In genomic region chr6:118893095-118893881, GRCh38 we compare ENCODE assay signal across 1 cellular context.
TF ChIP-seq lines count a peak whose summit lies in the region.

No MANE protein-coding gene starts in this region.

TF ChIP-seq in K562, 482 proteins besides CTCF, POLR2A, EP300 and RAD21 (continued from another document and continues in another):
- TF ChIP-seq, protein P1, sequence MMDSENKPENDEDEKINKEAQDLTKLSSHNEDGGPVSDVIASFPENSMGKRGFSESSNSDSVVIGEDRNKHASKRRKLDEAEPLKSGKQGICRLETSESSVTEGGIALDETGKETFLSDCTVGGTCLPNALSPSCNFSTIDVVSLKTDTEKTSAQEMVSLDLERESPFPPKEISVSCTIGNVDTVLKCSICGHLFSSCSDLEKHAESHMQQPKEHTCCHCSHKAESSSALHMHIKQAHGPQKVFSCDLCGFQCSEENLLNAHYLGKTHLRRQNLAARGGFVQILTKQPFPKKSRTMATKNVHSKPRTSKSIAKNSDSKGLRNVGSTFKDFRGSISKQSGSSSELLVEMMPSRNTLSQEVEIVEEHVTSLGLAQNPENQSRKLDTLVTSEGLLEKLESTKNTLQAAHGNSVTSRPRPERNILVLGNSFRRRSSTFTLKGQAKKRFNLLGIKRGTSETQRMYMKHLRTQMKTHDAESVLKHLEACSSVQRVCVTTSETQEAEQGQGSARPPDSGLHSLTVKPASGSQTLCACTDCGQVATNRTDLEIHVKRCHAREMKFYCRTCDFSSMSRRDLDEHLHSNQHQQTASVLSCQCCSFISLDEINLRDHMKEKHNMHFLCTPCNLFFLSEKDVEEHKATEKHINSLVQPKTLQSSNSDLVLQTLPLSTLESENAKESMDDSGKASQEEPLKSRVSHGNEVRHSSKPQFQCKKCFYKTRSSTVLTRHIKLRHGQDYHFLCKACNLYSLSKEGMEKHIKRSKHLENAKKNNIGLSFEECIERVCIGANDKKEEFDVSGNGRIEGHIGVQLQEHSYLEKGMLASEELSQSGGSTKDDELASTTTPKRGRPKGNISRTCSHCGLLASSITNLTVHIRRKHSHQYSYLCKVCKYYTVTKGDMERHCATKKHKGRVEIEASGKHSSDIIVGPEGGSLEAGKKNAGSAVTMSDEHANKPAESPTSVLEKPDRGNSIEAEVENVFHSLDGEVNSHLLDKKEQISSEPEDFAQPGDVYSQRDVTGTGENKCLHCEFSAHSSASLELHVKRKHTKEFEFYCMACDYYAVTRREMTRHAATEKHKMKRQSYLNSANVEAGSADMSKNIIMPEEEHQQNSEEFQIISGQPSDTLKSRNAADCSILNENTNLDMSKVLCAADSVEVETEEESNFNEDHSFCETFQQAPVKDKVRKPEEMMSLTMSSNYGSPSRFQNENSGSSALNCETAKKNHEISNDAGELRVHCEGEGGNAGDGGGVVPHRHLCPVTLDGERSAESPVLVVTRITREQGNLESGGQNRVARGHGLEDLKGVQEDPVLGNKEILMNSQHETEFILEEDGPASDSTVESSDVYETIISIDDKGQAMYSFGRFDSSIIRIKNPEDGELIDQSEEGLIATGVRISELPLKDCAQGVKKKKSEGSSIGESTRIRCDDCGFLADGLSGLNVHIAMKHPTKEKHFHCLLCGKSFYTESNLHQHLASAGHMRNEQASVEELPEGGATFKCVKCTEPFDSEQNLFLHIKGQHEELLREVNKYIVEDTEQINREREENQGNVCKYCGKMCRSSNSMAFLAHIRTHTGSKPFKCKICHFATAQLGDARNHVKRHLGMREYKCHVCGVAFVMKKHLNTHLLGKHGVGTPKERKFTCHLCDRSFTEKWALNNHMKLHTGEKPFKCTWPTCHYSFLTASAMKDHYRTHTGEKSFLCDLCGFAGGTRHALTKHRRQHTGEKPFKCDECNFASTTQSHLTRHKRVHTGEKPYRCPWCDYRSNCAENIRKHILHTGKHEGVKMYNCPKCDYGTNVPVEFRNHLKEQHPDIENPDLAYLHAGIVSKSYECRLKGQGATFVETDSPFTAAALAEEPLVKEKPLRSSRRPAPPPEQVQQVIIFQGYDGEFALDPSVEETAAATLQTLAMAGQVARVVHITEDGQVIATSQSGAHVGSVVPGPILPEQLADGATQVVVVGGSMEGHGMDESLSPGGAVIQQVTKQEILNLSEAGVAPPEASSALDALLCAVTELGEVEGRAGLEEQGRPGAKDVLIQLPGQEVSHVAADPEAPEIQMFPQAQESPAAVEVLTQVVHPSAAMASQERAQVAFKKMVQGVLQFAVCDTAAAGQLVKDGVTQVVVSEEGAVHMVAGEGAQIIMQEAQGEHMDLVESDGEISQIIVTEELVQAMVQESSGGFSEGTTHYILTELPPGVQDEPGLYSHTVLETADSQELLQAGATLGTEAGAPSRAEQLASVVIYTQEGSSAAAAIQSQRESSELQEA (IDR thresholded peaks at IDR 0.05; ENCODE audit: low read depth), result no peak
- no peak for TF ChIP-seq CHCHD3 (CRISPR knock-in tag; IDR thresholded peaks at IDR 0.05)
- 0 out of 2 replicates have a peak, but pooled peaks have one; percentile 5 for TF ChIP-seq STAT5A (IDR thresholded peaks at IDR 0.05; ENCODE audit: borderline replicate concordance, low read length)
- TF ChIP-seq ATF1 (CRISPR knock-in tag; IDR thresholded peaks at IDR 0.05), result no peak
- TF ChIP-seq ATF1 (tag; IDR thresholded peaks at IDR 0.05), result peak; percentile 40; the same call in 1 of the 2 replicates
- no peak for TF ChIP-seq THRAP3 (IDR thresholded peaks at IDR 0.05; ENCODE audit: borderline replicate concordance)
- TF ChIP-seq NFIC (IDR thresholded peaks at IDR 0.05), result no peak
- TF ChIP-seq RNF2 (IDR thresholded peaks at IDR 0.05), result no peak
- TF ChIP-seq DACH1 (IDR thresholded peaks at IDR 0.05; ENCODE audit: partially characterized antibody), result no peak
- TF ChIP-seq ZFP36 (IDR thresholded peaks at IDR 0.05; ENCODE audit: low read depth, low read length, partially characterized antibody), result no peak
- no peak for TF ChIP-seq ZZZ3 (IDR thresholded peaks at IDR 0.05)
- TF ChIP-seq SMARCA5 (IDR thresholded peaks at IDR 0.05), result 0 out of 2 replicates have a peak, but pooled peaks have one; percentile 52
- TF ChIP-seq, protein P2, sequence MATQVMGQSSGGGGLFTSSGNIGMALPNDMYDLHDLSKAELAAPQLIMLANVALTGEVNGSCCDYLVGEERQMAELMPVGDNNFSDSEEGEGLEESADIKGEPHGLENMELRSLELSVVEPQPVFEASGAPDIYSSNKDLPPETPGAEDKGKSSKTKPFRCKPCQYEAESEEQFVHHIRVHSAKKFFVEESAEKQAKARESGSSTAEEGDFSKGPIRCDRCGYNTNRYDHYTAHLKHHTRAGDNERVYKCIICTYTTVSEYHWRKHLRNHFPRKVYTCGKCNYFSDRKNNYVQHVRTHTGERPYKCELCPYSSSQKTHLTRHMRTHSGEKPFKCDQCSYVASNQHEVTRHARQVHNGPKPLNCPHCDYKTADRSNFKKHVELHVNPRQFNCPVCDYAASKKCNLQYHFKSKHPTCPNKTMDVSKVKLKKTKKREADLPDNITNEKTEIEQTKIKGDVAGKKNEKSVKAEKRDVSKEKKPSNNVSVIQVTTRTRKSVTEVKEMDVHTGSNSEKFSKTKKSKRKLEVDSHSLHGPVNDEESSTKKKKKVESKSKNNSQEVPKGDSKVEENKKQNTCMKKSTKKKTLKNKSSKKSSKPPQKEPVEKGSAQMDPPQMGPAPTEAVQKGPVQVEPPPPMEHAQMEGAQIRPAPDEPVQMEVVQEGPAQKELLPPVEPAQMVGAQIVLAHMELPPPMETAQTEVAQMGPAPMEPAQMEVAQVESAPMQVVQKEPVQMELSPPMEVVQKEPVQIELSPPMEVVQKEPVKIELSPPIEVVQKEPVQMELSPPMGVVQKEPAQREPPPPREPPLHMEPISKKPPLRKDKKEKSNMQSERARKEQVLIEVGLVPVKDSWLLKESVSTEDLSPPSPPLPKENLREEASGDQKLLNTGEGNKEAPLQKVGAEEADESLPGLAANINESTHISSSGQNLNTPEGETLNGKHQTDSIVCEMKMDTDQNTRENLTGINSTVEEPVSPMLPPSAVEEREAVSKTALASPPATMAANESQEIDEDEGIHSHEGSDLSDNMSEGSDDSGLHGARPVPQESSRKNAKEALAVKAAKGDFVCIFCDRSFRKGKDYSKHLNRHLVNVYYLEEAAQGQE (CRISPR knock-in tag; IDR thresholded peaks at IDR 0.05; ENCODE audit: low read depth), result 0 out of 2 replicates have a peak, but pooled peaks have one; percentile 36
- TF ChIP-seq PHF21A (IDR thresholded peaks at IDR 0.05; ENCODE audit: borderline replicate concordance, low read depth), result no peak
- TF ChIP-seq ZSCAN29 (IDR thresholded peaks at IDR 0.05), result no peak
- no peak for TF ChIP-seq PRPF4 (IDR thresholded peaks at IDR 0.05; ENCODE audit: insufficient read depth, low read depth, low read length, poor library complexity, severe bottlenecking)
- TF ChIP-seq ZNF354B (CRISPR knock-in tag; IDR thresholded peaks at IDR 0.05), result no peak
- TF ChIP-seq PML (IDR thresholded peaks at IDR 0.05; ENCODE audit: low read length), result no peak
- no peak for TF ChIP-seq ZBTB43 (CRISPR knock-in tag; IDR thresholded peaks at IDR 0.05)
- no peak for TF ChIP-seq CBFA2T2 (conservative IDR thresholded peaks at IDR 0.05)
- no peak for TF ChIP-seq ZNF512 (tag; IDR thresholded peaks at IDR 0.05)
- peak; percentile 46; the same call in 1 of the 2 replicates for TF ChIP-seq FOSL1 (tag; conservative IDR thresholded peaks at IDR 0.05)
- TF ChIP-seq E2F5 (CRISPR knock-in tag; IDR thresholded peaks at IDR 0.05), result no peak
- no peak for TF ChIP-seq MBD2 (IDR thresholded peaks at IDR 0.05; ENCODE audit: borderline replicate concordance, low read depth)
- TF ChIP-seq HDGF (IDR thresholded peaks at IDR 0.05), result no peak
- no peak for TF ChIP-seq CREB1 (IDR thresholded peaks at IDR 0.05)
- no peak for TF ChIP-seq CREB1 (CRISPR knock-in tag; IDR thresholded peaks at IDR 0.05)
- no peak for TF ChIP-seq ZNF764 (CRISPR knock-in tag; IDR thresholded peaks at IDR 0.05; ENCODE audit: low read depth)
- TF ChIP-seq ZNF133 (CRISPR knock-in tag; IDR thresholded peaks at IDR 0.05), result no peak
- no peak for TF ChIP-seq ZNF780A (CRISPR knock-in tag; IDR thresholded peaks at IDR 0.05)
- no peak for TF ChIP-seq ETV5 (CRISPR knock-in tag; IDR thresholded peaks at IDR 0.05; ENCODE audit: low read depth)
- TF ChIP-seq, protein P3, sequence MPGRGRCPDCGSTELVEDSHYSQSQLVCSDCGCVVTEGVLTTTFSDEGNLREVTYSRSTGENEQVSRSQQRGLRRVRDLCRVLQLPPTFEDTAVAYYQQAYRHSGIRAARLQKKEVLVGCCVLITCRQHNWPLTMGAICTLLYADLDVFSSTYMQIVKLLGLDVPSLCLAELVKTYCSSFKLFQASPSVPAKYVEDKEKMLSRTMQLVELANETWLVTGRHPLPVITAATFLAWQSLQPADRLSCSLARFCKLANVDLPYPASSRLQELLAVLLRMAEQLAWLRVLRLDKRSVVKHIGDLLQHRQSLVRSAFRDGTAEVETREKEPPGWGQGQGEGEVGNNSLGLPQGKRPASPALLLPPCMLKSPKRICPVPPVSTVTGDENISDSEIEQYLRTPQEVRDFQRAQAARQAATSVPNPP (IDR thresholded peaks at IDR 0.05; ENCODE audit: borderline replicate concordance, insufficient read depth, insufficient read length), result no peak
- TF ChIP-seq PHF8 (IDR thresholded peaks at IDR 0.05; ENCODE audit: borderline replicate concordance, low read length), result no peak; the same call in 1 of the 2 replicates
- no peak for TF ChIP-seq CREM (IDR thresholded peaks at IDR 0.05; ENCODE audit: low read depth)
- TF ChIP-seq PURB (CRISPR knock-in tag; IDR thresholded peaks at IDR 0.05; ENCODE audit: low read depth), result no peak
- TF ChIP-seq, protein P4, sequence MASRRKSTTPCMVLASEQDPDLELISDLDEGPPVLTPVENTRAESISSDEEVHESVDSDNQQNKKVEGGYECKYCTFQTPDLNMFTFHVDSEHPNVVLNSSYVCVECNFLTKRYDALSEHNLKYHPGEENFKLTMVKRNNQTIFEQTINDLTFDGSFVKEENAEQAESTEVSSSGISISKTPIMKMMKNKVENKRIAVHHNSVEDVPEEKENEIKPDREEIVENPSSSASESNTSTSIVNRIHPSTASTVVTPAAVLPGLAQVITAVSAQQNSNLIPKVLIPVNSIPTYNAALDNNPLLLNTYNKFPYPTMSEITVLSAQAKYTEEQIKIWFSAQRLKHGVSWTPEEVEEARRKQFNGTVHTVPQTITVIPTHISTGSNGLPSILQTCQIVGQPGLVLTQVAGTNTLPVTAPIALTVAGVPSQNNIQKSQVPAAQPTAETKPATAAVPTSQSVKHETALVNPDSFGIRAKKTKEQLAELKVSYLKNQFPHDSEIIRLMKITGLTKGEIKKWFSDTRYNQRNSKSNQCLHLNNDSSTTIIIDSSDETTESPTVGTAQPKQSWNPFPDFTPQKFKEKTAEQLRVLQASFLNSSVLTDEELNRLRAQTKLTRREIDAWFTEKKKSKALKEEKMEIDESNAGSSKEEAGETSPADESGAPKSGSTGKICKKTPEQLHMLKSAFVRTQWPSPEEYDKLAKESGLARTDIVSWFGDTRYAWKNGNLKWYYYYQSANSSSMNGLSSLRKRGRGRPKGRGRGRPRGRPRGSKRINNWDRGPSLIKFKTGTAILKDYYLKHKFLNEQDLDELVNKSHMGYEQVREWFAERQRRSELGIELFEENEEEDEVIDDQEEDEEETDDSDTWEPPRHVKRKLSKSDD (conservative IDR thresholded peaks at IDR 0.05; ENCODE audit: low read length), result no peak
- TF ChIP-seq EGR1 (conservative IDR thresholded peaks at IDR 0.05), result peak; percentile 80
- 0 out of 2 replicates have a peak, but pooled peaks have one; percentile 35 for TF ChIP-seq ZNF41 (CRISPR knock-in tag; conservative IDR thresholded peaks at IDR 0.05)
- no peak for TF ChIP-seq POLR2H (tag; IDR thresholded peaks at IDR 0.05; ENCODE audit: low read depth)
- TF ChIP-seq HBP1 (CRISPR knock-in tag; IDR thresholded peaks at IDR 0.05), result 0 out of 2 replicates have a peak, but pooled peaks have one; percentile 62
- no peak for TF ChIP-seq PHB (CRISPR knock-in tag; IDR thresholded peaks at IDR 0.05)
- TF ChIP-seq GTF2A2 (tag; IDR thresholded peaks at IDR 0.05), result no peak
